ENCODE assay signal across 29 cellular contexts in genomic region chr15:101150723-101151040, GRCh38.
"Had no signal": no experiment of that assay in that cellular context is flagged by ENCODE, and none has a peak within 500 bp of the region (broad histone marks: within the 10 kb centered on the region; RNA-seq: fewer than 3 reads in every experiment).

No MANE protein-coding gene starts in this region.

- ATAC-seq: activated naive CD8-positive, alpha-beta T cell treated with anti-CD3 and anti-CD28 coated beads, Interleukin-2, amount 50 U/mL, for 24 hours; esophagus mucosa; left colon; sciatic nerve; stimulated activated memory B cell treated with anti-CD40 and anti-IgM and Interleukin-4, amounts not matched to agents 10 μg/mL and 1 μg/mL and 100 μg/mL, for 72 hours; stimulated activated naive CD8-positive, alpha-beta T cell treated with anti-CD3 and anti-CD28 coated beads, Interleukin-15, amount 100 ng/mL, for 72 hours had no signal

- H3K4me1 ChIP-seq: pancreas, prostate gland, upper lobe of right lung had no signal

- DNase-seq: activated CD4-positive, alpha-beta T cell treated with anti-CD3 and anti-CD28 coated beads for 48 hours; activated CD4-positive, alpha-beta T cell treated with anti-CD3 and anti-CD28 coated beads, Interleukin-2, amount 50 U/mL, for 48 hours; activated CD8-positive, alpha-beta memory T cell treated with anti-CD3 and anti-CD28 coated beads for 24 hours; activated gamma-delta T cell; activated naive CD8-positive, alpha-beta T cell treated with anti-CD3 and anti-CD28 coated beads, Interleukin-2, amount 50 U/mL, for 24 hours; amygdala; endodermal cell; foreskin fibroblast; heart left ventricle; hypothalamus; immature natural killer cell; kidney; left colon; mesenchymal stem cell; nephron progenitor cell; pancreas; retina; stimulated activated CD4-positive, alpha-beta T cell treated with anti-CD3 and anti-CD28 coated beads, Interleukin-1b, Interleukin-23, amount 100 ng/mL, for 48 hours; stimulated activated CD4-positive, alpha-beta T cell treated with anti-CD3 and anti-CD28 coated beads, Interleukin-4, amount 100 ng/mL, for 4 hours; stimulated activated CD8-positive, alpha-beta memory T cell treated with anti-CD3 and anti-CD28 coated beads, Interleukin-4, amount 100 ng/mL, for 48 hours; stimulated activated naive CD8-positive, alpha-beta T cell treated with anti-CD3 and anti-CD28 coated beads, Interleukin-15, amount 100 ng/mL, for 72 hours; T-helper 9 cell; upper lobe of right lung had no signal

- H3K27me3 ChIP-seq: heart left ventricle, pancreas, upper lobe of right lung had no signal

- H3K36me3 ChIP-seq: heart left ventricle, pancreas, prostate gland, upper lobe of right lung had no signal

- H3K4me3 ChIP-seq: heart left ventricle, pancreas, prostate gland, skin epidermis, upper lobe of right lung had no signal

- H3K9me3 ChIP-seq: heart left ventricle, pancreas, prostate gland, upper lobe of right lung had no signal

- H3K27ac ChIP-seq: heart left ventricle, pancreas, prostate gland, upper lobe of right lung, VCaP had no signal
